Comparison of ENCODE assay signal across 8 cellular contexts in the genomic region with DNA sequence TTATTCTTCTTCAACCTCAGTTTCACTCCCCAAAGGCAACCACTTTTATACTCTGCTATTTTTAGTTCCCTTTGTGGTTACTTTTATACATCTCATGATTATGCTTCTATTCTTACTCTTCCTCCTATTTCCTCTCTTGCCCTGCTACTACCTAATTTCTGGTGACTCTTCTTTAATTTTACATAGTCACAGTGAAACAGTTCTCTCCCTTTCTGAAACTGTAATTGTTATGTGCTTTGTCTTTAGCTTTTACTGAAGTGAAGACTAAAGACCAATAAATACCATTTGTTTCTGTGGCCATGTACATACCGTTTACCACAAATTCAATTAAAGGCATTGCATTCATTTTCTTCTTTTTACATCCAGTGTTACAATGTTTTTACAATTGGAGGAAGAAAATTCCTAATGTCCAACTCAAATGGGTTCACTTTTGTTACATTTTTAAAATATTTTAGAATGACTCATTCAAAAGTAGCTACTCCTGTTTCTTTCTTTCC.
DNase-seq lines count a peak whose midpoint lies in the region; TF ChIP-seq lines count a peak whose summit lies in the region.

No MANE protein-coding gene starts in this region.

- no peak overlapping the region for H3K4me3 Mint-ChIP-seq in endothelial cell (ENCODE audit: unreplicated experiment)

- POLR2A ChIA-PET in GM10248 (lab: Yijun Ruan, JAX) = no interaction called here

- in situ Hi-C loops in KBM-7 (cut with MboI; ENCODE audit: low pct_unique_long_range_greater_than_20kb, low sequenced_read_pairs) = no loop called here

- no peak overlapping the region for H3K27ac Mint-ChIP-seq in endothelial cell (ENCODE audit: unreplicated experiment)

- H3K4me1 Mint-ChIP-seq in endothelial cell (ENCODE audit: unreplicated experiment) = no peaks in the 10 kb centered on the region

- H3K27me3 Mint-ChIP-seq in endothelial cell (ENCODE audit: unreplicated experiment) = no peaks in the 10 kb centered on the region

- peak; percentile 17 for DNase-seq in GM10248 (ENCODE audit: extremely low spot score)
- peak; percentile 25 for DNase-seq in H4 (ENCODE audit: low spot score)
- DNase-seq in KBM-7 = peak; percentile 51
- peak; percentile 35 for DNase-seq in fibroblast of the conjunctiva (ENCODE audit: low read depth)
- no peak for DNase-seq in thyroid gland
- no peak for DNase-seq in NCI-H345 (lab: John Stamatoyannopoulos, UW)
- DNase-seq in endothelial cell (ENCODE audit: low spot score) = no peak
- no peak for DNase-seq in midbrain (lab: John Stamatoyannopoulos, UW)

- no peak for TF ChIP-seq POLR2A in thyroid gland (IDR thresholded peaks at IDR 0.05)

- no peaks in the 10 kb centered on the region for H3K36me3 ChIP-seq in thyroid gland

- 61 to 63% methylated on average over 1 of the region's 1 CpG for WGBS in thyroid gland, 2 donors

- H3K9me3 Mint-ChIP-seq in endothelial cell (ENCODE audit: unreplicated experiment) = no peaks in the 10 kb centered on the region

- no peak overlapping the region for H3K27ac ChIP-seq in thyroid gland

- H3K4me3 ChIP-seq in thyroid gland (replicated peaks in 1 of 3) = no peak overlapping the region

- intact Hi-C loops in thyroid gland (cut with DNase I) = no loop called here

- no peaks in the 10 kb centered on the region for H3K4me1 ChIP-seq in thyroid gland

- CTCF ChIA-PET in GM10248 (lab: Yijun Ruan, JAX) = no interaction called here

- H3K36me3 Mint-ChIP-seq in endothelial cell (ENCODE audit: low read depth, unreplicated experiment) = no peaks in the 10 kb centered on the region

- no peak for TF ChIP-seq CTCF in GM10248 (IDR thresholded peaks at IDR 0.05; ENCODE audit: control extremely low read depth, extremely low read depth, low read depth, missing control alignments)
- no peak for TF ChIP-seq CTCF in thyroid gland (IDR thresholded peaks at IDR 0.05)
- no peak for TF ChIP-seq CTCF in endothelial cell (IDR thresholded peaks at IDR 0.05; ENCODE audit: unreplicated experiment)

- H3K27me3 ChIP-seq in thyroid gland = no peaks in the 10 kb centered on the region

- H3K9me3 ChIP-seq in thyroid gland = no peaks in the 10 kb centered on the region

Comparison
In these comparisons a context has a peak if more than half of its experiments do, and no peak if none do; other contexts are left out.
1. DNase-seq: peak in GM10248 (single experiment), H4 (single experiment), KBM-7 (single experiment) and fibroblast of the conjunctiva (single experiment); none in thyroid gland (0 of 2), NCI-H345 (single experiment), endothelial cell (single experiment) and midbrain (single experiment).